Comparison of ENCODE assay signal across 13 cellular contexts in the genomic region with DNA sequence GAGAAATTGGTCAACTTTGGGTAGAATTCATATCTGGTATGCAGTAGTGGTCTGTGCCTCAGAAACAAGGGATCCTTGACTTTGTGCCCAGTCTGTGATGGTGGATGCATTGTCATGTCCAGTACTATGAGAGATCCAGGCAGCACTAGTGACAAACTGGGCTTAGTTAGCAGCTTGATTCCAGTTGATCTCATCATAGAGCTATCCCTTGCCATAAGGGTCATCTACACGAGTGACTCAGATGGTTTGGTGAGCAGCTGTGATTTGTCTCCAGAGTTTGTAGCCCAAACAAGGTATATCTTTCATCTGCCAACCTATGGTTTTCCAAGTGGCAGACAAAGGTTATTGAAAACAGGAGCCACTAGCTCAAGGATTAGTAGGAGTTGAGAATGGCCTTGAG.
DNase-seq lines count a peak whose midpoint lies in the region; ATAC-seq and TF ChIP-seq lines count a peak whose summit lies in the region.
"Had no signal": no experiment of that assay in that cellular context is flagged by ENCODE, and none has a peak within 500 bp of the region (broad histone marks: within the 10 kb centered on the region; RNA-seq: fewer than 3 reads in every experiment).

No MANE protein-coding gene starts in this region.

- ATAC-seq in T-helper 17 cell, result no peak
- ATAC-seq: CD8-positive, alpha-beta T cell; HCT116 had no signal

- no peak overlapping the region for H3K4me3 Mint-ChIP-seq in T-helper 17 cell
- H3K4me3 Mint-ChIP-seq: CD14-positive monocyte; CD8-positive, alpha-beta T cell had no signal

- H3K9me3 ChIP-seq in T-helper 17 cell (ENCODE audit: control insufficient read depth, low read length, poor library complexity, severe bottlenecking), result peaks cover 4% of the 10 kb centered on the region

- H3K4me3 ChIP-seq in foreskin fibroblast (ENCODE audit: low read depth in 1 of 2, low read length in 2 of 2), result no peak overlapping the region

- H3K27me3 Mint-ChIP-seq in T-helper 17 cell, result no peaks in the 10 kb centered on the region

- DNase-seq in EL (peak; percentile 33), RPMI7951 (ENCODE audit: low read depth) (peak; percentile 33), foreskin fibroblast (peak; percentile 19 to 40), kidney glomerular epithelial cell (lab: John Stamatoyannopoulos, UW) (no peak), T-helper 17 cell (no peak)
- no peak for DNase-seq in activated CD4-positive, CD25-positive, alpha-beta regulatory T cell (lab: John Stamatoyannopoulos, UW)
- no peak for DNase-seq in stimulated activated CD4-positive, alpha-beta T cell treated with anti-CD3 and anti-CD28 coated beads, Interleukin-2, amount 100 ng/mL, for 48 hours
- DNase-seq: CD8-positive, alpha-beta T cell; COR-L47; DMS153; DND-41 had no signal

- no peaks in the 10 kb centered on the region for H3K36me3 Mint-ChIP-seq in T-helper 17 cell (ENCODE audit: low read depth)
- H3K36me3 Mint-ChIP-seq: CD14-positive monocyte; CD8-positive, alpha-beta T cell had no signal

- no peak for TF ChIP-seq CTCF in foreskin fibroblast (IDR thresholded peaks at IDR 0.05; ENCODE audit: low read depth, low read length)

- no peaks in the 10 kb centered on the region for H3K4me1 Mint-ChIP-seq in T-helper 17 cell
- H3K4me1 Mint-ChIP-seq: CD14-positive monocyte had no signal

- no peak overlapping the region for H3K27ac Mint-ChIP-seq in T-helper 17 cell
- H3K27ac Mint-ChIP-seq: CD14-positive monocyte; CD8-positive, alpha-beta T cell had no signal

Comparison
In these comparisons a context has a peak if more than half of its experiments do, and no peak if none do; other contexts are left out.
1. DNase-seq: peak in EL (single experiment), RPMI7951 (single experiment) and foreskin fibroblast (2 of 2); none in kidney glomerular epithelial cell (single experiment), T-helper 17 cell (0 of 3), activated CD4-positive, CD25-positive, alpha-beta regulatory T cell (0 of 4) and stimulated activated CD4-positive, alpha-beta T cell treated with anti-CD3 and anti-CD28 coated beads, Interleukin-2, amount 100 ng/mL, for 48 hours (0 of 2).